9 cellular contexts compared by ENCODE assay signal in genomic region chr6:106099235-106099537, GRCh38. TPM values are rescaled to one million over a fixed set of nuclear protein-coding genes. Genes with fewer than 3 reads are reported as not detected.
DNase-seq lines count a peak whose midpoint lies in the region; ATAC-seq and TF ChIP-seq lines count a peak whose summit lies in the region.
"Had no signal": no experiment of that assay in that cellular context is flagged by ENCODE, and none has a peak within 500 bp of the region (broad histone marks: within the 10 kb centered on the region; RNA-seq: fewer than 3 reads in every experiment).

No MANE protein-coding gene starts in this region.

- peak overlapping the region; percentile 16 for H3K4me3 ChIP-seq in GM12875 (ENCODE audit: low read depth, low read length)
- H3K4me3 ChIP-seq in OCI-LY1 (ENCODE audit: low read depth, low read length, poor library complexity, severe bottlenecking), result no peak overlapping the region
- H3K4me3 ChIP-seq in gastrocnemius medialis, result peak overlapping the region in 3 of 4 donors; percentile 12 to 49 (median 41)

- no peak for TF ChIP-seq CTCF in GM12875 (IDR thresholded peaks at IDR 0.05; ENCODE audit: borderline replicate concordance, insufficient read depth, low read depth, low read length)
- no peak for TF ChIP-seq CTCF in OCI-LY1 (IDR thresholded peaks at IDR 0.05; ENCODE audit: low read length)
- no peak for TF ChIP-seq CTCF in gastrocnemius medialis (IDR thresholded peaks at IDR 0.05 in 4 of 5, conservative IDR thresholded peaks at IDR 0.05 in 1 of 5)

- H3F3A ChIP-seq in OCI-LY1 (ENCODE audit: insufficient read depth, low read length), result no peaks in the 10 kb centered on the region

- H3K4me1 ChIP-seq in OCI-LY1 (ENCODE audit: insufficient read depth, low read length, severe bottlenecking), result peaks cover 23% of the 10 kb centered on the region
- peaks cover 0 to 11% of the 10 kb centered on the region in 2 donors for H3K4me1 ChIP-seq in gastrocnemius medialis

- no peak overlapping the region for H3K9ac ChIP-seq in OCI-LY1 (ENCODE audit: low read length)

- no peaks in the 10 kb centered on the region for H4K20me1 ChIP-seq in OCI-LY1 (ENCODE audit: insufficient read depth, low read length)

- in situ Hi-C loops in gastrocnemius medialis (cut with MboI; ENCODE audit: low sequenced_read_pairs in 4 of 4), result no loop called here

- no peak for DNase-seq in gastrocnemius medialis
- DNase-seq in COLO829 (ENCODE audit: low spot score), result no peak
- no peak for DNase-seq in midbrain (lab: John Stamatoyannopoulos, UW)
- DNase-seq: SHP77 had no signal

- no peaks in the 10 kb centered on the region for H3K9me3 ChIP-seq in OCI-LY1 (ENCODE audit: low read length)
- no peaks in the 10 kb centered on the region for H3K9me3 ChIP-seq in gastrocnemius medialis

- 0 out of 2 replicates have a peak, but pooled peaks cover 4% of the 10 kb centered on the region for H3K27me3 ChIP-seq in OCI-LY1 (ENCODE audit: insufficient read depth, low read length)
- H3K27me3 ChIP-seq in gastrocnemius medialis, result peaks cover 0 to 18% (median 10%) of the 10 kb centered on the region in 3 donors

- no peaks in the 10 kb centered on the region for H3K79me2 ChIP-seq in OCI-LY1 (ENCODE audit: insufficient read depth, low read length)

- intact Hi-C loops in gastrocnemius medialis (cut with DNase I; ENCODE audit: low total_unique reads), result loop anchor here (10.0 kb wide), 1 partner anchor 226 kb away; the partner anchor contains the start of gene ATG5

- no peaks in the 10 kb centered on the region for H3K9me2 ChIP-seq in OCI-LY1 (ENCODE audit: low read depth, low read length)

- H2AFZ ChIP-seq in OCI-LY1 (ENCODE audit: low read length), result no peak overlapping the region

- no peak for TF ChIP-seq POLR2A in gastrocnemius medialis (IDR thresholded peaks at IDR 0.05)

- 0 out of 2 replicates have a peak overlapping the region, but pooled peaks have one; percentile 66 for H3K4me2 ChIP-seq in OCI-LY1 (ENCODE audit: low read length)

- H3K36me3 ChIP-seq in OCI-LY1 (ENCODE audit: insufficient read depth, low read length) (no peaks in the 10 kb centered on the region), gastrocnemius medialis (no peaks in the 10 kb centered on the region)

- peak; percentile 53 for ATAC-seq in esophagus mucosa
- no peak for ATAC-seq in gastrocnemius medialis
- no peak for ATAC-seq in GM18498 (IDR thresholded peaks at IDR 0.05; ENCODE audit: unreplicated experiment)
- no peak for ATAC-seq in GM21360 (IDR thresholded peaks at IDR 0.05; ENCODE audit: unreplicated experiment)

- H3K27ac ChIP-seq in OCI-LY1 (ENCODE audit: low read depth, low read length, poor library complexity, severe bottlenecking) (no peak overlapping the region), gastrocnemius medialis (peak overlapping the region in 3 of 4 donors; percentile 57 to 71 (median 59))

RNA-seq across cellular contexts. Expression of gene PRDM1, which starts 13.1 kb away (rescaled TPM):
- total RNA-seq in esophagus mucosa (94.1 TPM), gastrocnemius medialis (1 to 10 TPM; 1.6 to 2.4 (median 1.9) TPM)

Comparison
In these comparisons a context has a peak if more than half of its experiments do, and no peak if none do; other contexts are left out.
1. RNA of gene PRDM1, which starts 13.1 kb away (total RNA-seq): 94.1 TPM in esophagus mucosa (single experiment); 1.6 to 2.4 TPM in gastrocnemius medialis; every median in the first group is over 10 times any median in the second.